7 cellular contexts compared by ENCODE assay signal in genomic region chr11:96187779-96188624, GRCh38.
DNase-seq lines count a peak whose midpoint lies in the region; ATAC-seq, FAIRE-seq and TF ChIP-seq lines count a peak whose summit lies in the region.

No MANE protein-coding gene starts in this region.

- H3K9me3 Mint-ChIP-seq in stimulated activated effector memory CD8-positive, alpha-beta T cell treated with anti-CD3 and anti-CD28 coated beads, Interleukin-12 subunit alpha, Interleukin-12 subunit beta, amount 100 ng/mL, for 72 hours: no peaks in the 10 kb centered on the region

- H3K27ac Mint-ChIP-seq in stimulated activated effector memory CD8-positive, alpha-beta T cell treated with anti-CD3 and anti-CD28 coated beads, Interleukin-12 subunit alpha, Interleukin-12 subunit beta, amount 100 ng/mL, for 72 hours: peak overlapping the region; percentile 8

- TF ChIP-seq POLR2A in erythroblast (IDR thresholded peaks at IDR 0.05; ENCODE audit: low read length): no peak

- TF ChIP-seq CTCF in foreskin fibroblast (IDR thresholded peaks at IDR 0.05; ENCODE audit: low read depth, low read length) (no peak), GM20000 (IDR thresholded peaks at IDR 0.05; ENCODE audit: extremely low read depth, missing control alignments) (no peak)

- peak; percentile 51 for ATAC-seq in stimulated activated effector memory CD8-positive, alpha-beta T cell treated with anti-CD3 and anti-CD28 coated beads, Interleukin-12 subunit alpha, Interleukin-12 subunit beta, amount 100 ng/mL, for 72 hours
- no peak for ATAC-seq in HG03520 (IDR thresholded peaks at IDR 0.05; ENCODE audit: unreplicated experiment)

- H3K4me3 ChIP-seq in foreskin fibroblast (ENCODE audit: low read depth in 1 of 2, low read length in 2 of 2): peak overlapping the region in 1 of 2 donors; percentile 23

- H3K36me3 Mint-ChIP-seq in stimulated activated effector memory CD8-positive, alpha-beta T cell treated with anti-CD3 and anti-CD28 coated beads, Interleukin-12 subunit alpha, Interleukin-12 subunit beta, amount 100 ng/mL, for 72 hours: no peaks in the 10 kb centered on the region

- H3K4me3 Mint-ChIP-seq in stimulated activated effector memory CD8-positive, alpha-beta T cell treated with anti-CD3 and anti-CD28 coated beads, Interleukin-12 subunit alpha, Interleukin-12 subunit beta, amount 100 ng/mL, for 72 hours: peak overlapping the region; percentile 34

- DNase-seq in GM19239 (ENCODE audit: insufficient read length, low spot score) (no peak), SW480 (ENCODE audit: low spot score) (peak; percentile 59), foreskin fibroblast (peak; percentile 86 to 94), GM20000 (ENCODE audit: low spot score) (no peak), erythroblast (lab: John Stamatoyannopoulos, UW) (no peak)
- DNase-seq in stimulated activated effector memory CD8-positive, alpha-beta T cell treated with anti-CD3 and anti-CD28 coated beads, Interleukin-12 subunit alpha, Interleukin-12 subunit beta, amount 100 ng/mL, for 72 hours (ENCODE audit: low spot score in 2 of 2): no peak

- H3K4me1 Mint-ChIP-seq in stimulated activated effector memory CD8-positive, alpha-beta T cell treated with anti-CD3 and anti-CD28 coated beads, Interleukin-12 subunit alpha, Interleukin-12 subunit beta, amount 100 ng/mL, for 72 hours: peaks cover 59% of the 10 kb centered on the region

- peak; percentile 84 for FAIRE-seq in GM19239 (lab: Jason Lieb, UNC)

Comparison
In these comparisons a context has a peak if more than half of its experiments do, and no peak if none do; other contexts are left out.
1. DNase-seq: peak in SW480 (single experiment) and foreskin fibroblast (2 of 2); none in GM19239 (single experiment), stimulated activated effector memory CD8-positive, alpha-beta T cell treated with anti-CD3 and anti-CD28 coated beads, Interleukin-12 subunit alpha, Interleukin-12 subunit beta, amount 100 ng/mL, for 72 hours (0 of 2), GM20000 (single experiment) and erythroblast (0 of 2).